ENCODE assay signal across 25 cellular contexts in genomic region chr4:26945794-26946193, GRCh38.
"Had no signal": no experiment of that assay in that cellular context is flagged by ENCODE, and none has a peak within 500 bp of the region (broad histone marks: within the 10 kb centered on the region; RNA-seq: fewer than 3 reads in every experiment).

No MANE protein-coding gene starts in this region.

- H3K36me3 ChIP-seq: esophagus squamous epithelium, gastrocnemius medialis, heart right ventricle, left lung, lower lobe of right lung had no signal

- H3K4me1 ChIP-seq: esophagus squamous epithelium, gastrocnemius medialis had no signal

- DNase-seq: dermis blood vessel endothelial cell; dorsolateral prefrontal cortex; effector CD4-positive, alpha-beta T cell; effector memory CD4-positive, alpha-beta T cell; erythroblast; esophagus squamous epithelium; foreskin fibroblast; foreskin melanocyte; gastrocnemius medialis; glutamatergic neuron; head of caudate nucleus; heart right ventricle; hippocampal formation; left cardiac atrium; left lung; left ventricle myocardium superior; lower lobe of right lung; mesenchymal stem cell; mucosa of descending colon; naive B cell had no signal

- H3K9me3 ChIP-seq: esophagus squamous epithelium, gastrocnemius medialis had no signal

- H3K27ac ChIP-seq: coronary artery, dorsolateral prefrontal cortex, epithelial cell of prostate, esophagus squamous epithelium, gastrocnemius medialis, heart right ventricle, left lung, lower lobe of right lung had no signal

- FAIRE-seq: islet of Langerhans, keratinocyte had no signal

- ATAC-seq: esophagus mucosa, gastrocnemius medialis, heart right ventricle, left cardiac atrium, left lung, left ventricle myocardium superior, lower lobe of right lung, mucosa of descending colon had no signal

- H3K27me3 ChIP-seq: dorsolateral prefrontal cortex, esophagus squamous epithelium, gastrocnemius medialis, heart right ventricle, left lung had no signal

- H3K4me3 ChIP-seq: coronary artery, dorsolateral prefrontal cortex, esophagus squamous epithelium, gastrocnemius medialis, heart right ventricle, left lung, lower lobe of right lung, mucosa of descending colon had no signal
